Comparison of ENCODE assay signal across 12 cellular contexts in genomic region chr4:24772952-24773351, GRCh38. TPM values are rescaled to one million over a fixed set of nuclear protein-coding genes. Genes with fewer than 3 reads are reported as not detected.
"Had no signal": no experiment of that assay in that cellular context is flagged by ENCODE, and none has a peak within 500 bp of the region (broad histone marks: within the 10 kb centered on the region; RNA-seq: fewer than 3 reads in every experiment).

No MANE protein-coding gene starts in this region.

- ATAC-seq: GM23338, HCT116 had no signal

- H3K27ac ChIP-seq: GM23248 had no signal

- DNase-seq: GM23248, GOT3, H7, H9, HCEC 1CT, HFFc6 had no signal

- H3K4me1 ChIP-seq: HAP-1 had no signal

- H3K36me3 ChIP-seq: HAP-1 had no signal

- FAIRE-seq: H1, H54 had no signal

- H3K9me3 Mint-ChIP-seq: GM23338, H9, HFFc6 had no signal

- H3K27ac Mint-ChIP-seq: GM23338, H9, HFFc6 had no signal

- H3K9me3 ChIP-seq: HAP-1 had no signal

- H3K4me3 Mint-ChIP-seq: GM23338, H9, HFFc6 had no signal

- H3K9ac ChIP-seq: GM23248 had no signal

- H3K4me3 ChIP-seq: GM23248, GM23338, HAP-1 had no signal

- H3K4me2 ChIP-seq: GM23338 had no signal

- H2AFZ ChIP-seq: GM23248, GM23338 had no signal

RNA-seq across cellular contexts. Expression of gene SOD3, which starts 22.4 kb away (rescaled TPM):
- total RNA-seq: H4 had no signal
